Comparison of ENCODE assay signal across 21 cellular contexts in genomic region chr16:619476-620100, GRCh38. TPM values are rescaled to one million over a fixed set of nuclear protein-coding genes. Genes with fewer than 3 reads are reported as not detected.
"Had no signal": no experiment of that assay in that cellular context is flagged by ENCODE, and none has a peak within 500 bp of the region (broad histone marks: within the 10 kb centered on the region; RNA-seq: fewer than 3 reads in every experiment).

No MANE protein-coding gene starts in this region.

- H3K27ac ChIP-seq: ascending aorta, body of pancreas, KMS-11, Peyer's patch, RWPE1, SJSA1 had no signal

- H3K4me3 ChIP-seq: ascending aorta, body of pancreas, Peyer's patch, SJSA1 had no signal

- ATAC-seq: activated CD4-positive, CD25-positive, alpha-beta regulatory T cell treated with anti-CD3 and anti-CD28 coated beads, Interleukin-2, amount 50 U/mL, for 24 hours; activated CD8-positive, alpha-beta T cell treated with anti-CD3 and anti-CD28 coated beads for 36 hours; body of pancreas; SK-N-SH treated with all-trans-retinoic acid at 6 μM for 48 hours had no signal

- H3K4me1 ChIP-seq: ascending aorta, body of pancreas, SJSA1 had no signal

- H3K9ac ChIP-seq: KMS-11 had no signal

- DNase-seq: activated CD4-positive, alpha-beta T cell treated with anti-CD3 and anti-CD28 coated beads for 4 hours; activated CD8-positive, alpha-beta memory T cell treated with anti-CD3 and anti-CD28 coated beads, Interleukin-2, amount 50 U/mL, for 48 hours; activated CD8-positive, alpha-beta T cell treated with anti-CD3 and anti-CD28 coated beads for 36 hours; activated effector memory CD4-positive, alpha-beta T cell treated with Interleukin-2 at 50 U/mL for 16 hours; activated naive CD4-positive, alpha-beta T cell; activated T-cell treated with anti-CD3 and anti-CD28 coated beads, Interleukin-2, amount 50 U/mL, for 1 hour; amniotic stem cell; body of pancreas; NCI-H1092; NCI-H1417 treated with DMSO at 0.1 percent for 48 hours; NCI-H1694; NCI-H2029 treated with DMSO at 0.1 percent for 48 hours; NCI-H524; Peyer's patch; SHP77 had no signal

- H3K4me2 ChIP-seq: KMS-11 had no signal

- H3K9me3 ChIP-seq: ascending aorta, body of pancreas, Peyer's patch, SJSA1 had no signal

- H3K36me3 ChIP-seq: SJSA1 had no signal

- H3K27me3 ChIP-seq: ascending aorta, body of pancreas, Peyer's patch, SJSA1 had no signal

RNA-seq across cellular contexts. Expression of gene WFIKKN1, which starts 11.2 kb away (rescaled TPM):
- total RNA-seq: ascending aorta had no signal
